26 cellular contexts compared by ENCODE assay signal in the genomic region with DNA sequence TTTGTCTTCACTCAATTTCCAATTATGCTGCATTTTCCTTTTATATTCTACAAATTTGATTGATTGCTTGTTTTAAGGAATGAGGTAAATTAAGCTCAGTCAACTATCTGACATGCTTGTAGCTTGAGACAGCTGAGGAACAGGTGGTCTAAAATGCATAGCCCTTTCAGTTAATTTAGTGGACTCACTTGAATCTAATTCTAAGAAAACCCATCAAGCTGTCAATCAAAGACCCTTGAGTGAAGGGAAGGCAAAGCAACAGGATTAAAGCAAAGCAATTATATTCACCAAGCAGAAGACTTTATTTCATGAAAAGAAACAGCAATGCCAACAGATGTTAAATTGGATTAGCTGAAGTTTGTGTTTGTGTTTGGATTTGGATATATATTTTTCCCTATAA.
"Had no signal": no experiment of that assay in that cellular context is flagged by ENCODE, and none has a peak within 500 bp of the region (broad histone marks: within the 10 kb centered on the region; RNA-seq: fewer than 3 reads in every experiment).

No MANE protein-coding gene starts in this region.

- H3K9me3 Mint-ChIP-seq: memory B cell, neural crest cell had no signal

- H2AFZ ChIP-seq: parathyroid adenoma had no signal

- ATAC-seq: effector memory CD8-positive, alpha-beta T cell; left colon; left ventricle myocardium superior; lower lobe of right lung; natural killer cell; sciatic nerve; stimulated activated effector memory CD8-positive, alpha-beta T cell treated with anti-CD3 and anti-CD28 coated beads, Interleukin-12 subunit alpha, Interleukin-12 subunit beta, amount 100 ng/mL, for 72 hours had no signal

- H3K4me3 ChIP-seq: lower lobe of right lung, prostate gland, right atrium auricular region, smooth muscle cell, stomach, thyroid gland, vagina had no signal

- H3K9me3 ChIP-seq: lower lobe of right lung, prostate gland, right atrium auricular region, stomach, thyroid gland, vagina had no signal

- H3K4me1 ChIP-seq: lower lobe of right lung, parathyroid adenoma, prostate gland, right atrium auricular region, stomach, thyroid gland, vagina had no signal

- H3K36me3 ChIP-seq: lower lobe of right lung, prostate gland, right atrium auricular region, stomach, thyroid gland, vagina had no signal

- H3K79me2 ChIP-seq: parathyroid adenoma had no signal

- H3K27ac Mint-ChIP-seq: effector memory CD8-positive, alpha-beta T cell; immature natural killer cell; memory B cell; natural killer cell; stimulated activated effector memory CD8-positive, alpha-beta T cell treated with anti-CD3 and anti-CD28 coated beads, Interleukin-12 subunit alpha, Interleukin-12 subunit beta, amount 100 ng/mL, for 72 hours had no signal

- H3K27me3 Mint-ChIP-seq: effector memory CD8-positive, alpha-beta T cell had no signal

- H3K36me3 Mint-ChIP-seq: immature natural killer cell; memory B cell; natural killer cell; stimulated activated effector memory CD8-positive, alpha-beta T cell treated with anti-CD3 and anti-CD28 coated beads, Interleukin-12 subunit alpha, Interleukin-12 subunit beta, amount 100 ng/mL, for 72 hours had no signal

- DNase-seq: cortex of kidney; effector memory CD8-positive, alpha-beta T cell; hypothalamus; immature natural killer cell; islet precursor cell; kidney glomerular epithelial cell; left colon; left ventricle myocardium superior; lower lobe of right lung; natural killer cell; stimulated activated CD4-positive, alpha-beta T cell treated with anti-CD3 and anti-CD28 coated beads, Interleukin-12 subunit alpha, Interleukin-12 subunit beta, amount 100 ng/mL, for 4 hours; stimulated activated CD4-positive, alpha-beta T cell treated with anti-CD3 and anti-CD28 coated beads, Interleukin-1b, Interleukin-23, amount 100 ng/mL, for 48 hours; stimulated activated CD4-positive, alpha-beta T cell treated with anti-CD3 and anti-CD28 coated beads, Interleukin-4, amount 100 ng/mL, for 1 hour; stimulated activated naive CD4-positive, alpha-beta T cell treated with Interleukin-2 at 50 U/mL for 16 hours; stomach; thyroid gland; trophoblast cell had no signal

- H3K9ac ChIP-seq: parathyroid adenoma had no signal

- H3K4me1 Mint-ChIP-seq: immature natural killer cell; memory B cell; natural killer cell; neural crest cell; stimulated activated effector memory CD8-positive, alpha-beta T cell treated with anti-CD3 and anti-CD28 coated beads, Interleukin-12 subunit alpha, Interleukin-12 subunit beta, amount 100 ng/mL, for 72 hours had no signal

- H3K27ac ChIP-seq: lower lobe of right lung, parathyroid adenoma, prostate gland, right atrium auricular region, stomach, thyroid gland, vagina had no signal

- H3K4me3 Mint-ChIP-seq: effector memory CD8-positive, alpha-beta T cell; immature natural killer cell; memory B cell; natural killer cell; neural crest cell; stimulated activated effector memory CD8-positive, alpha-beta T cell treated with anti-CD3 and anti-CD28 coated beads, Interleukin-12 subunit alpha, Interleukin-12 subunit beta, amount 100 ng/mL, for 72 hours had no signal

- H3K27me3 ChIP-seq: right atrium auricular region, stomach, thyroid gland, vagina had no signal

- H3K4me2 ChIP-seq: smooth muscle cell had no signal
